In genomic region chr6:150684715-150685459, GRCh38 we compare ENCODE assay signal across 17 cellular contexts.
DNase-seq lines count a peak whose midpoint lies in the region; ATAC-seq, FAIRE-seq and TF ChIP-seq lines count a peak whose summit lies in the region.
"Had no signal": no experiment of that assay in that cellular context is flagged by ENCODE, and none has a peak within 500 bp of the region (broad histone marks: within the 10 kb centered on the region; RNA-seq: fewer than 3 reads in every experiment).

No MANE protein-coding gene starts in this region.

- TF ChIP-seq CTCF in endothelial cell of umbilical vein (IDR thresholded peaks at IDR 0.05; ENCODE audit: extremely low read depth in 1 of 2, insufficient read depth in 1 of 2, low read depth in 1 of 2, low read length in 2 of 2) (no peak), transverse colon (IDR thresholded peaks at IDR 0.05) (no peak), HFFc6 (IDR thresholded peaks at IDR 0.05) (no peak)

- H3K27me3 ChIP-seq in endothelial cell of umbilical vein (ENCODE audit: control insufficient read depth in 2 of 2, insufficient read depth in 2 of 2, low read length in 2 of 2) (no peaks in the 10 kb centered on the region), transverse colon (no peaks in the 10 kb centered on the region)

- POLR2A ChIA-PET in endothelial cell of umbilical vein (lab: Charles Lee), result no interaction called here

- DNase-seq in UCSD-AML1 (lab: John Stamatoyannopoulos, UW; ENCODE audit: unreplicated experiment), result peak; percentile 29
- peak; percentile 23 for DNase-seq in endothelial cell of umbilical vein (ENCODE audit: low read depth, low spot score)
- peak in 1 of 2 donors; percentile 17 for DNase-seq in memory B cell (ENCODE audit: low spot score in 2 of 2)
- DNase-seq in transverse colon, result peak; percentile 47
- DNase-seq in NCI-H69 (lab: John Stamatoyannopoulos, UW), result no peak
- no peak for DNase-seq in NAMALWA (ENCODE audit: low spot score)
- no peak for DNase-seq in HFFc6
- DNase-seq: activated CD4-positive, alpha-beta memory T cell treated with anti-CD3 and anti-CD28 coated beads for 36 hours; activated naive CD8-positive, alpha-beta T cell treated with anti-CD3 and anti-CD28 coated beads, Interleukin-2, amount 10 ng/mL, durations not matched to agents 7 days and 5 days; activated T-cell treated with anti-CD3 and anti-CD28 coated beads, Interleukin-2, amount 50 U/mL, for 72 hours; C1 segment of cervical spinal cord; DND-41; H7; head of caudate nucleus; MV-4-11; nephron progenitor cell; stimulated activated naive CD8-positive, alpha-beta T cell treated with anti-CD3 and anti-CD28 coated beads, Interleukin-15, Interleukin-2, amounts not matched to agents 100 U/mL and 50 U/mL, for 24 hours had no signal

- in situ Hi-C loops in transverse colon (cut with MboI; ENCODE audit: low pct_ligation_motif_present in 1 of 4, low pct_unique_long_range_greater_than_20kb in 1 of 4, low sequenced_read_pairs in 3 of 4), result no loop called here

- H3K9me3 ChIP-seq in endothelial cell of umbilical vein (replicated peaks; ENCODE audit: control insufficient read depth, insufficient read depth, low read length) (no peaks in the 10 kb centered on the region), transverse colon (no peaks in the 10 kb centered on the region)

- dilution Hi-C loops in endothelial cell of umbilical vein (cut with MboI; ENCODE audit: extremely low pct_ligation_motif_present, low sequenced_read_pairs), result no loop called here

- 57 to 60% methylated on average over 1 to 13 of the region's 13 CpGs for WGBS in transverse colon (ENCODE audit: low coverage in 1 of 2), 2 donors

- H3K27ac Mint-ChIP-seq in memory B cell (peak overlapping the region; percentile 94), HFFc6 (no peak overlapping the region)
- H3K27ac Mint-ChIP-seq: activated CD4-positive, alpha-beta memory T cell treated with anti-CD3 and anti-CD28 coated beads for 36 hours; activated naive CD8-positive, alpha-beta T cell treated with anti-CD3 and anti-CD28 coated beads, Interleukin-2, amount 10 ng/mL, durations not matched to agents 7 days and 5 days; activated T-cell treated with anti-CD3 and anti-CD28 coated beads, Interleukin-2, amount 50 U/mL, for 72 hours; nephron progenitor cell had no signal

- H3K4me1 Mint-ChIP-seq in memory B cell, result peaks cover 66% of the 10 kb centered on the region
- H3K4me1 Mint-ChIP-seq in HFFc6 (ENCODE audit: low read depth), result no peaks in the 10 kb centered on the region

- intact Hi-C loops in endothelial cell of umbilical vein (cut with micrococcal nuclease) (loop anchor here (5.0 kb wide), 2 partner anchors 82 to 172 kb away; no protein-coding TSS in a partner anchor), transverse colon (cut with DNase I; ENCODE audit: low total_unique reads) (no loop called here)

- no peaks in the 10 kb centered on the region for H4K20me1 ChIP-seq in endothelial cell of umbilical vein (replicated peaks; ENCODE audit: control insufficient read depth, extremely low read depth, insufficient read depth, low read length)

- CTCF ChIA-PET in endothelial cell of umbilical vein (lab: Charles Lee), result interaction anchor here (0.7 to 4.4 kb wide), 7 partner anchors 10 to 266 kb away, joined by 3 to 24 read pairs (median 7); partner anchors contain the start of gene PLEKHG1

- H3K27me3 Mint-ChIP-seq in memory B cell (no peaks in the 10 kb centered on the region), HFFc6 (ENCODE audit: insufficient read depth) (peaks cover 4% of the 10 kb centered on the region)
- H3K27me3 Mint-ChIP-seq: activated CD4-positive, alpha-beta memory T cell treated with anti-CD3 and anti-CD28 coated beads for 36 hours had no signal

- no peaks in the 10 kb centered on the region for H3K79me2 ChIP-seq in endothelial cell of umbilical vein (ENCODE audit: control insufficient read depth, insufficient read depth, low read length)

- peak; percentile 63 for ATAC-seq in memory B cell (ENCODE audit: low read depth)
- ATAC-seq: stimulated activated naive CD8-positive, alpha-beta T cell treated with anti-CD3 and anti-CD28 coated beads, Interleukin-15, Interleukin-2, amounts not matched to agents 100 U/mL and 50 U/mL, for 24 hours had no signal

- H3K27ac ChIP-seq in endothelial cell of umbilical vein (ENCODE audit: insufficient read depth, low read depth, low read length) (peak overlapping the region; percentile 77), transverse colon (peak overlapping the region; percentile 30 to 48 (median 34))

- H3K36me3 ChIP-seq in endothelial cell of umbilical vein (ENCODE audit: control insufficient read depth in 2 of 2, extremely low read depth in 1 of 2, insufficient read depth in 2 of 2, low read length in 2 of 2) (no peaks in the 10 kb centered on the region), transverse colon (no peaks in the 10 kb centered on the region)

- H3K4me2 ChIP-seq in endothelial cell of umbilical vein (ENCODE audit: insufficient read depth, low read length), result peak overlapping the region; percentile 6

- H3K36me3 Mint-ChIP-seq in memory B cell, result peaks cover 16% of the 10 kb centered on the region
- no peaks in the 10 kb centered on the region for H3K36me3 Mint-ChIP-seq in HFFc6 (ENCODE audit: low read depth)
- H3K36me3 Mint-ChIP-seq: activated CD4-positive, alpha-beta memory T cell treated with anti-CD3 and anti-CD28 coated beads for 36 hours; activated naive CD8-positive, alpha-beta T cell treated with anti-CD3 and anti-CD28 coated beads, Interleukin-2, amount 10 ng/mL, durations not matched to agents 7 days and 5 days had no signal

- H3K4me1 ChIP-seq in endothelial cell of umbilical vein (ENCODE audit: control insufficient read depth, extremely low read depth, insufficient read depth, low read length) (peaks cover 51% of the 10 kb centered on the region), transverse colon (peaks cover 4 to 34% (median 15%) of the 10 kb centered on the region in 4 donors)

- no peaks in the 10 kb centered on the region for H3K9me1 ChIP-seq in endothelial cell of umbilical vein (replicated peaks; ENCODE audit: control insufficient read depth, extremely low read depth, insufficient read depth, low read length)

- H3K9me3 Mint-ChIP-seq in memory B cell, result no peaks in the 10 kb centered on the region
- H3K9me3 Mint-ChIP-seq in HFFc6, result peaks cover 7% of the 10 kb centered on the region
- H3K9me3 Mint-ChIP-seq: activated CD4-positive, alpha-beta memory T cell treated with anti-CD3 and anti-CD28 coated beads for 36 hours; activated naive CD8-positive, alpha-beta T cell treated with anti-CD3 and anti-CD28 coated beads, Interleukin-2, amount 10 ng/mL, durations not matched to agents 7 days and 5 days; activated T-cell treated with anti-CD3 and anti-CD28 coated beads, Interleukin-2, amount 50 U/mL, for 72 hours; nephron progenitor cell had no signal

- no TSS peak for BruUV-seq in endothelial cell of umbilical vein (replicated peaks; lab: Mats Ljungman, UMichigan)

- no peak for TF ChIP-seq POLR2A in endothelial cell of umbilical vein (IDR thresholded peaks at IDR 0.05; ENCODE audit: low read depth, low read length)
- no peak for TF ChIP-seq POLR2A in transverse colon (IDR thresholded peaks at IDR 0.05)

- peak; percentile 77 for FAIRE-seq in endothelial cell of umbilical vein (lab: Jason Lieb, UNC)

- H3K9ac ChIP-seq in endothelial cell of umbilical vein (replicated peaks; ENCODE audit: extremely low read depth, insufficient read depth, low read length), result no peak overlapping the region

- H3K4me3 ChIP-seq in endothelial cell of umbilical vein (replicated peaks in 1 of 3; ENCODE audit: insufficient read depth in 1 of 3, low read depth in 1 of 3, low read length in 3 of 3) (no peak overlapping the region), transverse colon (no peak overlapping the region)

- H2AFZ ChIP-seq in endothelial cell of umbilical vein (ENCODE audit: low read depth, low read length), result peak overlapping the region; percentile 41

- H3K4me3 Mint-ChIP-seq in memory B cell (peak overlapping the region; percentile 67), HFFc6 (no peak overlapping the region)
- H3K4me3 Mint-ChIP-seq: activated CD4-positive, alpha-beta memory T cell treated with anti-CD3 and anti-CD28 coated beads for 36 hours; activated naive CD8-positive, alpha-beta T cell treated with anti-CD3 and anti-CD28 coated beads, Interleukin-2, amount 10 ng/mL, durations not matched to agents 7 days and 5 days; activated T-cell treated with anti-CD3 and anti-CD28 coated beads, Interleukin-2, amount 50 U/mL, for 72 hours; nephron progenitor cell had no signal

- no peak for TF ChIP-seq EP300 in transverse colon (IDR thresholded peaks at IDR 0.05; ENCODE audit: low read depth)

TF ChIP-seq in endothelial cell of umbilical vein, 7 proteins besides CTCF, POLR2A, EP300 and RAD21:
- peak; percentile 71 for TF ChIP-seq MYC (IDR thresholded peaks at IDR 0.05; ENCODE audit: low read depth, low read length)
- no peak for TF ChIP-seq EZH2 (IDR thresholded peaks at IDR 0.05; ENCODE audit: borderline replicate concordance, low read depth, low read length, severe bottlenecking)
- TF ChIP-seq MAX (IDR thresholded peaks at IDR 0.05; ENCODE audit: insufficient read depth, insufficient read length), result peak; percentile 58
- TF ChIP-seq FOS (IDR thresholded peaks at IDR 0.05; ENCODE audit: borderline replicate concordance, insufficient read depth, low read length), result peak; percentile 16
- peak; percentile 14 for TF ChIP-seq POLR2AphosphoS5 (IDR thresholded peaks at IDR 0.05; ENCODE audit: insufficient read depth, low read depth, low read length)
- TF ChIP-seq GATA2 (IDR thresholded peaks at IDR 0.05; ENCODE audit: insufficient read depth, insufficient read length, low read depth, low read length), result no peak
- TF ChIP-seq JUN (IDR thresholded peaks at IDR 0.05; ENCODE audit: borderline replicate concordance, insufficient read depth, insufficient read length, low read depth), result peak; percentile 43

Comparison
In these comparisons a context has a peak if more than half of its experiments do, and no peak if none do; other contexts are left out.
1. DNase-seq: peak in UCSD-AML1 (single experiment), endothelial cell of umbilical vein (single experiment) and transverse colon (single experiment); none in NCI-H69 (single experiment), NAMALWA (single experiment) and HFFc6 (single experiment).